ENCODE assay signal across 15 cellular contexts in genomic region chr7:124059375-124059774, GRCh38. TPM values are rescaled to one million over a fixed set of nuclear protein-coding genes. Genes with fewer than 3 reads are reported as not detected.
A peak's percentile ranks its signal among the peaks of the same experiment; 100 is the strongest.
DNase-seq lines count a peak whose midpoint lies in the region; ATAC-seq lines count a peak whose summit lies in the region.
"Had no signal": no experiment of that assay in that cellular context is flagged by ENCODE, and none has a peak within 500 bp of the region (broad histone marks: within the 10 kb centered on the region; RNA-seq: fewer than 3 reads in every experiment).

No MANE protein-coding gene starts in this region.

- H3K27ac ChIP-seq in angular gyrus (ENCODE audit: low read depth, low read length) (peak overlapping the region; percentile 62), caudate nucleus (ENCODE audit: low read depth, low read length) (no peak overlapping the region)
- H3K27ac ChIP-seq: VCaP had no signal

- DNase-seq in DMS114 treated with DMSO at 0.1 percent for 48 hours (lab: John Stamatoyannopoulos, UW; ENCODE audit: unreplicated experiment) (no peak), NCI-H1092 (lab: John Stamatoyannopoulos, UW) (no peak), left colon (no peak), caudate nucleus (lab: John Stamatoyannopoulos, UW) (no peak)
- DNase-seq: CD4-positive, CD25-positive, alpha-beta regulatory T cell; NCI-H1436 treated with DMSO at 0.1 percent for 48 hours; OCI-M1 had no signal

- ATAC-seq in GM18868 (IDR thresholded peaks at IDR 0.05; ENCODE audit: unreplicated experiment) = peak; percentile 100
- ATAC-seq in GM21528 (IDR thresholded peaks at IDR 0.05; ENCODE audit: low FRiP score, unreplicated experiment) = peak; percentile 100
- peak; percentile 100 for ATAC-seq in HG03066 (IDR thresholded peaks at IDR 0.05; ENCODE audit: low read depth, unreplicated experiment)
- ATAC-seq in left colon = no peak

- intact Hi-C loops in left colon (cut with DNase I, micrococcal nuclease) = no loop called here

RNA-seq across cellular contexts. Expression of gene TMEM229A, which starts 26.5 kb away (rescaled TPM):
- total RNA-seq in left colon = under 1 TPM in 1 of 2 donors, not detected in 1; 0.11 TPM
- total RNA-seq: bronchial epithelial cell; CD4-positive, CD25-positive, alpha-beta regulatory T cell; epithelial cell of proximal tubule; skeletal muscle tissue had no signal
